1 cellular context compared by ENCODE assay signal in the genomic region with DNA sequence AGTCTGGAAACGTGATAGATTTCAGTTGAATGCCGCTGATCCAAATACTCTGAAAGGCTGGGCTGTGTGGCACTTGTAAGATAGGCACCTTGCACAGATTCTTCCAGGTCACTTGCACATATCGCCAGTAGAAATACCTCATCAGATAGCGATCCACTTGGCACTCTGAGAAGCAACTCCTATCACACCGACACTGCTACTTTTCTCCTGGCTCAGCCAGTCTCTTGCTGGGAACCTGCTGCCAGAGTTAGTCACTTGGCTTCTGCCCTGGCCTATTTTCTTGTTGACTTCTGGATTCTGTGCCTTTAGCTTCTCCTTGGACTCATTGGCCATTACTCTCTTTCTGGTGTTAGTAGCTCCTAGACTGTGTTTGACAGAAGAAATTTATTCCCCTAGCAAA.
TF ChIP-seq lines count a peak whose summit lies in the region.

No MANE protein-coding gene starts in this region.

TF ChIP-seq in SK-N-SH, 30 proteins besides CTCF, POLR2A, EP300 and RAD21:
- TF ChIP-seq, protein P1, sequence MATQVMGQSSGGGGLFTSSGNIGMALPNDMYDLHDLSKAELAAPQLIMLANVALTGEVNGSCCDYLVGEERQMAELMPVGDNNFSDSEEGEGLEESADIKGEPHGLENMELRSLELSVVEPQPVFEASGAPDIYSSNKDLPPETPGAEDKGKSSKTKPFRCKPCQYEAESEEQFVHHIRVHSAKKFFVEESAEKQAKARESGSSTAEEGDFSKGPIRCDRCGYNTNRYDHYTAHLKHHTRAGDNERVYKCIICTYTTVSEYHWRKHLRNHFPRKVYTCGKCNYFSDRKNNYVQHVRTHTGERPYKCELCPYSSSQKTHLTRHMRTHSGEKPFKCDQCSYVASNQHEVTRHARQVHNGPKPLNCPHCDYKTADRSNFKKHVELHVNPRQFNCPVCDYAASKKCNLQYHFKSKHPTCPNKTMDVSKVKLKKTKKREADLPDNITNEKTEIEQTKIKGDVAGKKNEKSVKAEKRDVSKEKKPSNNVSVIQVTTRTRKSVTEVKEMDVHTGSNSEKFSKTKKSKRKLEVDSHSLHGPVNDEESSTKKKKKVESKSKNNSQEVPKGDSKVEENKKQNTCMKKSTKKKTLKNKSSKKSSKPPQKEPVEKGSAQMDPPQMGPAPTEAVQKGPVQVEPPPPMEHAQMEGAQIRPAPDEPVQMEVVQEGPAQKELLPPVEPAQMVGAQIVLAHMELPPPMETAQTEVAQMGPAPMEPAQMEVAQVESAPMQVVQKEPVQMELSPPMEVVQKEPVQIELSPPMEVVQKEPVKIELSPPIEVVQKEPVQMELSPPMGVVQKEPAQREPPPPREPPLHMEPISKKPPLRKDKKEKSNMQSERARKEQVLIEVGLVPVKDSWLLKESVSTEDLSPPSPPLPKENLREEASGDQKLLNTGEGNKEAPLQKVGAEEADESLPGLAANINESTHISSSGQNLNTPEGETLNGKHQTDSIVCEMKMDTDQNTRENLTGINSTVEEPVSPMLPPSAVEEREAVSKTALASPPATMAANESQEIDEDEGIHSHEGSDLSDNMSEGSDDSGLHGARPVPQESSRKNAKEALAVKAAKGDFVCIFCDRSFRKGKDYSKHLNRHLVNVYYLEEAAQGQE (IDR thresholded peaks at IDR 0.05; ENCODE audit: low read depth, low read length) = no peak
- TF ChIP-seq POLR2AphosphoS5 (IDR thresholded peaks at IDR 0.05; ENCODE audit: low read depth, low read length) = no peak
- TF ChIP-seq, protein P2, sequence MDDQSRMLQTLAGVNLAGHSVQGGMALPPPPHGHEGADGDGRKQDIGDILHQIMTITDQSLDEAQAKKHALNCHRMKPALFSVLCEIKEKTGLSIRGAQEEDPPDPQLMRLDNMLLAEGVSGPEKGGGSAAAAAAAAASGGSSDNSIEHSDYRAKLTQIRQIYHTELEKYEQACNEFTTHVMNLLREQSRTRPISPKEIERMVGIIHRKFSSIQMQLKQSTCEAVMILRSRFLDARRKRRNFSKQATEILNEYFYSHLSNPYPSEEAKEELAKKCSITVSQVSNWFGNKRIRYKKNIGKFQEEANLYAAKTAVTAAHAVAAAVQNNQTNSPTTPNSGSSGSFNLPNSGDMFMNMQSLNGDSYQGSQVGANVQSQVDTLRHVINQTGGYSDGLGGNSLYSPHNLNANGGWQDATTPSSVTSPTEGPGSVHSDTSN (IDR thresholded peaks at IDR 0.05) = no peak
- no peak for TF ChIP-seq SMC3 (IDR thresholded peaks at IDR 0.05; ENCODE audit: low read depth, low read length)
- no peak for TF ChIP-seq RXRA (IDR thresholded peaks at IDR 0.05; ENCODE audit: borderline replicate concordance, low read depth)
- TF ChIP-seq TAF1 (IDR thresholded peaks at IDR 0.05; ENCODE audit: borderline replicate concordance, low read depth, low read length) = no peak
- no peak for TF ChIP-seq FOSL2 (IDR thresholded peaks at IDR 0.05; ENCODE audit: borderline replicate concordance, low read depth)
- TF ChIP-seq ELF1 (IDR thresholded peaks at IDR 0.05) = no peak
- no peak for TF ChIP-seq MEF2A (IDR thresholded peaks at IDR 0.05; ENCODE audit: borderline replicate concordance, low read depth)
- TF ChIP-seq, protein P3, sequence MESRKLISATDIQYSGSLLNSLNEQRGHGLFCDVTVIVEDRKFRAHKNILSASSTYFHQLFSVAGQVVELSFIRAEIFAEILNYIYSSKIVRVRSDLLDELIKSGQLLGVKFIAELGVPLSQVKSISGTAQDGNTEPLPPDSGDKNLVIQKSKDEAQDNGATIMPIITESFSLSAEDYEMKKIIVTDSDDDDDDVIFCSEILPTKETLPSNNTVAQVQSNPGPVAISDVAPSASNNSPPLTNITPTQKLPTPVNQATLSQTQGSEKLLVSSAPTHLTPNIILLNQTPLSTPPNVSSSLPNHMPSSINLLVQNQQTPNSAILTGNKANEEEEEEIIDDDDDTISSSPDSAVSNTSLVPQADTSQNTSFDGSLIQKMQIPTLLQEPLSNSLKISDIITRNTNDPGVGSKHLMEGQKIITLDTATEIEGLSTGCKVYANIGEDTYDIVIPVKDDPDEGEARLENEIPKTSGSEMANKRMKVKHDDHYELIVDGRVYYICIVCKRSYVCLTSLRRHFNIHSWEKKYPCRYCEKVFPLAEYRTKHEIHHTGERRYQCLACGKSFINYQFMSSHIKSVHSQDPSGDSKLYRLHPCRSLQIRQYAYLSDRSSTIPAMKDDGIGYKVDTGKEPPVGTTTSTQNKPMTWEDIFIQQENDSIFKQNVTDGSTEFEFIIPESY (IDR thresholded peaks at IDR 0.05; ENCODE audit: borderline replicate concordance, low read depth) = no peak
- no peak for TF ChIP-seq EZH2phosphoT487 (IDR thresholded peaks at IDR 0.05; ENCODE audit: borderline replicate concordance, low read depth)
- no peak for TF ChIP-seq YY1 (IDR thresholded peaks at IDR 0.05; ENCODE audit: low read depth)
- no peak for TF ChIP-seq FOXJ3 (CRISPR knock-in tag; IDR thresholded peaks at IDR 0.05)
- no peak for TF ChIP-seq FOXM1 (IDR thresholded peaks at IDR 0.05; ENCODE audit: low read depth)
- TF ChIP-seq GABPA (IDR thresholded peaks at IDR 0.05; ENCODE audit: low read depth) = no peak
- TF ChIP-seq RFX5 (IDR thresholded peaks at IDR 0.05; ENCODE audit: low read length) = no peak
- no peak for TF ChIP-seq RCOR1 (IDR thresholded peaks at IDR 0.05; ENCODE audit: low read length)
- TF ChIP-seq GATA2 (CRISPR knock-in tag; IDR thresholded peaks at IDR 0.05) = no peak
- TF ChIP-seq, protein P4, sequence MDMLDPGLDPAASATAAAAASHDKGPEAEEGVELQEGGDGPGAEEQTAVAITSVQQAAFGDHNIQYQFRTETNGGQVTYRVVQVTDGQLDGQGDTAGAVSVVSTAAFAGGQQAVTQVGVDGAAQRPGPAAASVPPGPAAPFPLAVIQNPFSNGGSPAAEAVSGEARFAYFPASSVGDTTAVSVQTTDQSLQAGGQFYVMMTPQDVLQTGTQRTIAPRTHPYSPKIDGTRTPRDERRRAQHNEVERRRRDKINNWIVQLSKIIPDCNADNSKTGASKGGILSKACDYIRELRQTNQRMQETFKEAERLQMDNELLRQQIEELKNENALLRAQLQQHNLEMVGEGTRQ (IDR thresholded peaks at IDR 0.05; ENCODE audit: borderline replicate concordance, low read depth, low read length) = no peak
TF ChIP-seq in SK-N-SH: peak in this region for 0.
